21 cellular contexts compared by ENCODE assay signal in the genomic region with DNA sequence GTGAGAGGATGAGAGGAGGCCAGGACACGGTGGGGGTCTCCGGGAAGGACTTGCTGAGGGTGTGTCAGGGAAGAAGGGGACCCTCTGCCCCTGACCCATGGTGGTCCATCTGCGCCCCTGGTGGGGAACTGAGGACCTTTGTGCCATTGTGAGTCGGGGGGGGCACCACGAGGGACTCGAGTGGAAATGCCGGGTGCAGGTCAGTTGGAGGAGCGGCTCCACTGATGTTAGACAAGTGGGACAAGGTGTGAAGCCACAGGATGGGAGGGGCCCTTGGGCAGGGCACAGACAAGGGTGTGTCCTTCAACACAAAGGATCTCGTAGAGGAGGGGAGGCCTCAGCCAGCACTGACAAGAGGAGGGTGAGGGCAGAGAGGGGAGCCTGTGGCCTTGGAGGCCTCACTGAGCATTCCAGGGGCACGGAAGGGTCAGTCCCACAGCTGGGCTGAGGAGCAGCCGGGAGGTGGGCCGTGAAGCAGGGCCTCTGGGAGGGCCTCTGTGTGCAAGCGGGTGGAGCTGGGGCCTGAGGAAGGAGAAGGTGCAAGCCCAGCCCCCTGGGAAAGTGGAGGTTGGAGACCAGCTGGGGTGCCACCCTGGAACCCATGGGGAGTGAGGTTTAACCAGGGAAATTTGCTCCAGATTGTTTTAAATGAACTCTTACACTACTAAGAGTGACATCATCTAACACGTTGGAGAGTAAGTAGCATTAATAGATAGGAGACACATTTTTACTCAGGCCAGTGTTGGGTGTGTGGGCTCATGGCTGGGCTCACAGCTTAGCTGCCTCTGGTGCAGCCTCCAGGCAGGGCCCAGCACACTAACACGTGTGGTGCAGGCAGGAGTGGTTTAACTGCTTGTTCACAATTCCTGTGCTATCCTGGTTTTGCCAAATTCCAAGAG. TPM values are rescaled to one million over a fixed set of nuclear protein-coding genes. Genes with fewer than 3 reads are reported as not detected.
DNase-seq lines count a peak whose midpoint lies in the region; ATAC-seq and TF ChIP-seq lines count a peak whose summit lies in the region.
"Had no signal": no experiment of that assay in that cellular context is flagged by ENCODE, and none has a peak within 500 bp of the region (broad histone marks: within the 10 kb centered on the region; RNA-seq: fewer than 3 reads in every experiment).

No MANE protein-coding gene starts in this region.

- no peaks in the 10 kb centered on the region for H3K27me3 Mint-ChIP-seq in activated naive CD4-positive, alpha-beta T cell treated with anti-CD3 and anti-CD28 coated beads for 36 hours (ENCODE audit: low read depth)
- H3K27me3 Mint-ChIP-seq: brain had no signal

- intact Hi-C loops in activated naive CD4-positive, alpha-beta T cell treated with anti-CD3 and anti-CD28 coated beads for 36 hours (cut with micrococcal nuclease) = no loop called here
- intact Hi-C loops in ovary (cut with DNase I) = no loop called here

- H3K27me3 ChIP-seq in effector memory CD4-positive, alpha-beta T cell (replicated peaks; ENCODE audit: control insufficient read depth, insufficient read depth, low read length, poor library complexity, severe bottlenecking) = no peaks in the 10 kb centered on the region
- H3K27me3 ChIP-seq in ovary = no peaks in the 10 kb centered on the region
- H3K27me3 ChIP-seq: neutrophil had no signal

- CTCF ChIA-PET in activated naive CD4-positive, alpha-beta T cell treated with anti-CD3 and anti-CD28 coated beads for 36 hours (lab: Charles Lee) = no interaction called here
- CTCF ChIA-PET in RWPE1 (lab: Yijun Ruan, JAX) = interaction anchor here (0.6 kb wide), 1 partner anchor 65 kb away, joined by 3 read pairs; no protein-coding TSS in a partner anchor

- H3K27ac ChIP-seq in RWPE1 (peak overlapping the region; percentile 98), ovary (peak overlapping the region; percentile 11 to 42)
- H3K27ac ChIP-seq in effector memory CD4-positive, alpha-beta T cell (ENCODE audit: insufficient read depth, low read length, poor library complexity, severe bottlenecking) = peak overlapping the region; percentile 18
- H3K27ac ChIP-seq: KMS-11, neutrophil had no signal

- DNase-seq in activated naive CD4-positive, alpha-beta T cell treated with anti-CD3 and anti-CD28 coated beads for 36 hours = no peak
- DNase-seq in activated naive CD4-positive, alpha-beta T cell treated with anti-CD3 and anti-CD28 coated beads, Interleukin-2, amount 50 U/mL, for 16 hours = no peak
- DNase-seq in RWPE1 (ENCODE audit: low spot score) (no peak), ovary (peak in 4 of 5 donors; percentile 44 to 79 (median 66)), NOMO-1 treated with DMSO at 0.1 percent for 48 hours (lab: John Stamatoyannopoulos, UW; ENCODE audit: unreplicated experiment) (no peak), Kasumi-1 (lab: John Stamatoyannopoulos, UW) (no peak)
- no peak for DNase-seq in effector memory CD4-positive, alpha-beta T cell
- DNase-seq: activated CD4-positive, alpha-beta T cell treated with anti-CD3 and anti-CD28 coated beads, Interleukin-2, amount 50 U/mL, for 48 hours; COR-L47; EL; kidney; mesendoderm; NCI-H1105; NCI-H2107; NCI-H69; PC-3 had no signal

- POLR2A ChIA-PET in RWPE1 (lab: Yijun Ruan, JAX; ENCODE audit: low non-redundant PET) = no interaction called here

- H3K36me3 Mint-ChIP-seq in activated naive CD4-positive, alpha-beta T cell treated with anti-CD3 and anti-CD28 coated beads for 36 hours (ENCODE audit: low read depth) = peaks cover 11% of the 10 kb centered on the region

- no peak overlapping the region for H3K4me3 Mint-ChIP-seq in activated naive CD4-positive, alpha-beta T cell treated with anti-CD3 and anti-CD28 coated beads for 36 hours
- H3K4me3 Mint-ChIP-seq: brain had no signal

- TF ChIP-seq EP300 in ovary (IDR thresholded peaks at IDR 0.05) = no peak

- TF ChIP-seq CTCF in RWPE1 (conservative IDR thresholded peaks at IDR 0.05; ENCODE audit: low read depth) (no peak), ovary (IDR thresholded peaks at IDR 0.05) (no peak)

- no peak overlapping the region for H3K4me3 ChIP-seq in effector memory CD4-positive, alpha-beta T cell (ENCODE audit: insufficient read depth, low read depth, low read length, poor library complexity, severe bottlenecking)
- no peak overlapping the region for H3K4me3 ChIP-seq in ovary

- peaks cover 32% of the 10 kb centered on the region for H3K36me3 ChIP-seq in effector memory CD4-positive, alpha-beta T cell (ENCODE audit: control insufficient read depth, insufficient read depth, low read length)
- H3K36me3 ChIP-seq in ovary = no peaks in the 10 kb centered on the region

- peaks cover 3% of the 10 kb centered on the region for H3K4me1 Mint-ChIP-seq in activated naive CD4-positive, alpha-beta T cell treated with anti-CD3 and anti-CD28 coated beads for 36 hours (ENCODE audit: low read depth)

- H3K9me3 ChIP-seq in effector memory CD4-positive, alpha-beta T cell (ENCODE audit: control insufficient read depth, low read length) = no peaks in the 10 kb centered on the region
- no peaks in the 10 kb centered on the region for H3K9me3 ChIP-seq in ovary
- H3K9me3 ChIP-seq: neutrophil had no signal

- no peaks in the 10 kb centered on the region for H3K9me3 Mint-ChIP-seq in activated naive CD4-positive, alpha-beta T cell treated with anti-CD3 and anti-CD28 coated beads for 36 hours
- H3K9me3 Mint-ChIP-seq: brain had no signal

- TF ChIP-seq POLR2A in ovary (IDR thresholded peaks at IDR 0.05) = no peak

- 39 to 59% (median 45%) methylated on average over 15 of the region's 15 CpGs for WGBS in ovary, 3 donors

- no peak for ATAC-seq in HG02885 (IDR thresholded peaks at IDR 0.05; ENCODE audit: poor library complexity, unreplicated experiment)
- ATAC-seq: PC-3, right cardiac atrium had no signal

- peak overlapping the region; percentile 41 for H3K27ac Mint-ChIP-seq in activated naive CD4-positive, alpha-beta T cell treated with anti-CD3 and anti-CD28 coated beads for 36 hours

- H3K4me1 ChIP-seq in effector memory CD4-positive, alpha-beta T cell (ENCODE audit: control insufficient read depth, insufficient read depth, low read length, poor library complexity, severe bottlenecking) = peaks cover 13% of the 10 kb centered on the region
- no peaks in the 10 kb centered on the region for H3K4me1 ChIP-seq in ovary (ENCODE audit: insufficient read depth)

RNA-seq across cellular contexts. Expression of a gene that starts 27.9 kb away (rescaled TPM):
- total RNA-seq in activated naive CD4-positive, alpha-beta T cell treated with anti-CD3 and anti-CD28 coated beads for 36 hours = 10 to 100 TPM; 64.2 to 69.3 TPM
- 10 to 100 TPM; 39.7 to 52.7 (median 49.8) TPM for total RNA-seq in ovary
- 10 to 100 TPM; 29.6 to 37.8 TPM for polyA plus RNA-seq in ovary

RNA-seq across cellular contexts. Expression of a gene that starts 33.1 kb away (rescaled TPM):
- total RNA-seq in activated naive CD4-positive, alpha-beta T cell treated with anti-CD3 and anti-CD28 coated beads for 36 hours = 10 to 100 TPM; 48.8 to 51.4 TPM
- 10 to 100 TPM; 27.2 to 67.6 (median 48.2) TPM for total RNA-seq in ovary
- polyA plus RNA-seq in ovary = 10 to 100 TPM; 19.1 to 28.8 TPM

RNA-seq across cellular contexts. Expression of a gene that starts 35.9 kb away (rescaled TPM):
- 100 to 1,000 TPM; 292 to 294 TPM for total RNA-seq in activated naive CD4-positive, alpha-beta T cell treated with anti-CD3 and anti-CD28 coated beads for 36 hours
- 100 to 1,000 TPM in 1 of 7 donors, 10 to 100 TPM in 6; 44.4 to 101 (median 73.1) TPM for total RNA-seq in ovary
- polyA plus RNA-seq in ovary = 10 to 100 TPM; 34.0 to 56.4 TPM

Comparison
In these comparisons a context has a peak if more than half of its experiments do, and no peak if none do; other contexts are left out.
1. DNase-seq: peak in ovary (4 of 5); none in activated naive CD4-positive, alpha-beta T cell treated with anti-CD3 and anti-CD28 coated beads for 36 hours (single experiment), activated naive CD4-positive, alpha-beta T cell treated with anti-CD3 and anti-CD28 coated beads, Interleukin-2, amount 50 U/mL, for 16 hours (single experiment), RWPE1 (single experiment), effector memory CD4-positive, alpha-beta T cell (0 of 3), NOMO-1 treated with DMSO at 0.1 percent for 48 hours (single experiment) and Kasumi-1 (0 of 2).
2. H3K27ac ChIP-seq: peak in every context shown above with its lines; median percentile 98 in RWPE1; 26 in ovary; 18 in effector memory CD4-positive, alpha-beta T cell.